29 cellular contexts compared by ENCODE assay signal in the genomic region with DNA sequence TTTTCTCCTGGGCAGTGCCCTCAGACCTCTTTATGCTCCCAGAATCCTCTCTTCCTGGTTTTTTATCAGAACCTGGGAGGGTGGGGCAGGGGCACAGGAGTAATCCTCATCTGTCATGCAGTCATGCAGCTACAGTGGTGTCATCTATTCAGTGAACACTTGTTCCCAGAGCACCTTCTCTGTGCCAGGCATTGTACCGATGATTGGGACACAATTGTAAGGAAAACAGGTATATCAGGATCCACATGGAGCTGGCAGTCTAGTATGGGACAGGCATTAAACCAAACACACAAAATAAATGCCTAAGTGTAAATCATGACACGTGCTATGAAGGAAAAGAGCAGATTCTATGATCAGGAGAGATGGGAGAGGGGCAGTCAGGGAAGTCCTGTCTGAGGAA. TPM values are rescaled to one million over a fixed set of nuclear protein-coding genes. Genes with fewer than 3 reads are reported as not detected.
A peak's percentile ranks its signal among the peaks of the same experiment; 100 is the strongest.
DNase-seq lines count a peak whose midpoint lies in the region; ATAC-seq and TF ChIP-seq lines count a peak whose summit lies in the region.
"Had no signal": no experiment of that assay in that cellular context is flagged by ENCODE, and none has a peak within 500 bp of the region (broad histone marks: within the 10 kb centered on the region; RNA-seq: fewer than 3 reads in every experiment).

No MANE protein-coding gene starts in this region.

- DNase-seq in LNCaP clone FGC (ENCODE audit: low read depth) (peak; percentile 48), epithelial cell of esophagus (ENCODE audit: low read depth) (peak; percentile 31), cardiac septum (ENCODE audit: low spot score) (no peak), foreskin fibroblast (no peak), NCI-H1105 (lab: John Stamatoyannopoulos, UW) (no peak)
- DNase-seq: 8988T; ACHN; AML-193; BE2C; C1 segment of cervical spinal cord; Caco-2; Calu3; CD4-positive, alpha-beta memory T cell; CD4-positive, alpha-beta T cell; CD4-positive, CD25-positive, alpha-beta regulatory T cell; CD8-positive, alpha-beta memory T cell; CD8-positive, alpha-beta T cell; COR-L47; DMS 273 treated with DMSO at 0.1 percent for 48 hours; DMS153; DMS53; DMS79; DMS79 treated with DMSO at 0.1 percent for 48 hours; DND-41; EL had no signal

- intact Hi-C loops in cardiac septum (cut with DNase I), result loop anchor here (5.0 kb wide), 1 partner anchor 404 kb away; no protein-coding TSS in a partner anchor

- H3K4me3 ChIP-seq in LNCaP clone FGC (ENCODE audit: low read depth, low read length), result no peak overlapping the region
- no peak overlapping the region for H3K4me3 ChIP-seq in epithelial cell of esophagus (ENCODE audit: low read length)
- H3K4me3 ChIP-seq in foreskin fibroblast (ENCODE audit: low read depth in 1 of 2, low read length in 2 of 2), result no peak overlapping the region
- H3K4me3 ChIP-seq: A549; BLaER1; BLaER1 treated with 17β-estradiol and CSF1 and Interleukin-3, amounts not matched to agents 10 nM and 100 nM had no signal

- TF ChIP-seq CTCF in LNCaP clone FGC (IDR thresholded peaks at IDR 0.05; ENCODE audit: control insufficient read depth, extremely low read depth, insufficient read depth), result no peak
- no peak for TF ChIP-seq CTCF in epithelial cell of esophagus (IDR thresholded peaks at IDR 0.05; ENCODE audit: insufficient read depth, low read depth, low read length, missing control alignments)
- no peak for TF ChIP-seq CTCF in foreskin fibroblast (IDR thresholded peaks at IDR 0.05; ENCODE audit: low read depth, low read length)

- ATAC-seq in esophagus mucosa, result peak; percentile 81
- ATAC-seq: A549; CD8-positive, alpha-beta T cell had no signal

RNA-seq across cellular contexts. Expression of gene IDNK, which starts 21.5 kb away (rescaled TPM):
- 4.8 TPM for total RNA-seq in esophagus mucosa
- total RNA-seq in cardiac septum, result 5.4 TPM

Comparison
In these comparisons a context has a peak if more than half of its experiments do, and no peak if none do; other contexts are left out.
1. DNase-seq: peak in LNCaP clone FGC (single experiment) and epithelial cell of esophagus (single experiment); none in cardiac septum (single experiment), foreskin fibroblast (0 of 2) and NCI-H1105 (single experiment).